ENCODE assay signal across 8 cellular contexts in genomic region chr10:115706482-115707076, GRCh38.
DNase-seq lines count a peak whose midpoint lies in the region; ATAC-seq, FAIRE-seq and TF ChIP-seq lines count a peak whose summit lies in the region.

No MANE protein-coding gene starts in this region.

- no peaks in the 10 kb centered on the region for H3K27me3 Mint-ChIP-seq in T-helper 17 cell

- no peaks in the 10 kb centered on the region for H3K36me3 Mint-ChIP-seq in T-helper 17 cell (ENCODE audit: low read depth)

- H3K27ac Mint-ChIP-seq in T-helper 17 cell, result no peak overlapping the region

- no peak for TF ChIP-seq EP300 in SK-N-SH (IDR thresholded peaks at IDR 0.05; ENCODE audit: borderline replicate concordance in 1 of 2, low read depth in 1 of 2, low read length in 1 of 2)

- H3K27ac ChIP-seq in SK-N-SH (ENCODE audit: low read depth in 2 of 2, low read length in 1 of 2), result no peak overlapping the region

- no peaks in the 10 kb centered on the region for H4K20me1 ChIP-seq in SK-N-SH (ENCODE audit: insufficient read depth)

- H3K9ac ChIP-seq in SK-N-SH, result no peak overlapping the region

- H3K4me1 ChIP-seq in SK-N-SH (ENCODE audit: control insufficient read depth in 1 of 2, insufficient read depth in 2 of 2, low read depth in 1 of 2, low read length in 1 of 2), result no peaks in the 10 kb centered on the region; a peak in 1 of 4 replicates

- H3K36me3 ChIP-seq in SK-N-SH (replicated peaks in 1 of 2; ENCODE audit: control insufficient read depth in 1 of 2, insufficient read depth in 2 of 2, low read length in 1 of 2), result no peaks in the 10 kb centered on the region

- no peak overlapping the region for H3K4me3 Mint-ChIP-seq in T-helper 17 cell

- peak; percentile 70 for TF ChIP-seq RAD21 in SK-N-SH (IDR thresholded peaks at IDR 0.05; ENCODE audit: low read length)

- ATAC-seq in T-helper 17 cell, result no peak
- no peak for ATAC-seq in omental fat pad (ENCODE audit: low FRiP score)

- CTCF ChIA-PET in SK-N-SH (lab: Yijun Ruan, JAX), result interaction anchor here (0.6 to 5.3 kb wide), 32 partner anchors 9 to 678 kb away, joined by 3 to 49 read pairs (median 4); partner anchors contain the start of gene GFRA1

- TF ChIP-seq CTCF in AG10803 (conservative IDR thresholded peaks at IDR 0.05; ENCODE audit: low read length), result peak; percentile 65
- TF ChIP-seq CTCF in SK-N-SH (IDR thresholded peaks at IDR 0.05), result peak; percentile 74
- TF ChIP-seq CTCF in omental fat pad (IDR thresholded peaks at IDR 0.05), result no peak

- H3F3A ChIP-seq in SK-N-SH (replicated peaks; ENCODE audit: insufficient read depth), result no peaks in the 10 kb centered on the region

- no peaks in the 10 kb centered on the region for H3K4me1 Mint-ChIP-seq in T-helper 17 cell

- H3K9me3 ChIP-seq in SK-N-SH (no peaks in the 10 kb centered on the region), T-helper 17 cell (ENCODE audit: control insufficient read depth, low read length, poor library complexity, severe bottlenecking) (no peaks in the 10 kb centered on the region)

- H2AFZ ChIP-seq in SK-N-SH (ENCODE audit: low read depth), result no peak overlapping the region

- H3K4me3 ChIP-seq in AG10803 (ENCODE audit: low read length) (no peak overlapping the region), SK-N-SH (ENCODE audit: low read depth in 2 of 2, low read length in 1 of 2) (no peak overlapping the region)

- FAIRE-seq in islet of Langerhans (lab: Jason Lieb, UNC), result peak; percentile 81

- no peaks in the 10 kb centered on the region for H3K9me2 ChIP-seq in SK-N-SH

- H3K27me3 ChIP-seq in SK-N-SH (ENCODE audit: insufficient read depth), result no peaks in the 10 kb centered on the region

- H3K4me2 ChIP-seq in SK-N-SH, result no peak overlapping the region

- H3K79me2 ChIP-seq in SK-N-SH (ENCODE audit: insufficient read depth), result no peaks in the 10 kb centered on the region

- WGBS in SK-N-SH (ENCODE audit: low lambda C conversion rate), result 50% methylated on average over 2 of the region's 2 CpGs

- POLR2A ChIA-PET in SK-N-SH (lab: Yijun Ruan, JAX), result interaction anchor here (0.7 kb wide), 1 partner anchor 10 kb away, joined by 3 read pairs; no protein-coding TSS in a partner anchor

- peak; percentile 39 for DNase-seq in AG10803 (ENCODE audit: low read depth)
- peak; percentile 57 for DNase-seq in HCEC 1CT
- DNase-seq in SK-N-SH, result peak; percentile 2
- DNase-seq in NCI-H446 (lab: John Stamatoyannopoulos, UW), result no peak
- no peak for DNase-seq in T-helper 17 cell
- DNase-seq in omental fat pad (ENCODE audit: low spot score), result no peak
- no peak for DNase-seq in activated gamma-delta T cell treated with Interleukin-2 at 50 U/mL for 16 hours

TF ChIP-seq in SK-N-SH, 30 proteins besides CTCF, POLR2A, EP300 and RAD21:
- TF ChIP-seq SMC3 (IDR thresholded peaks at IDR 0.05; ENCODE audit: low read depth, low read length) (peak; percentile 55), TEAD4 (IDR thresholded peaks at IDR 0.05; ENCODE audit: borderline replicate concordance, insufficient read depth) (no peak)
TF ChIP-seq in SK-N-SH: peak in this region for 1.

Comparison
In these comparisons a context has a peak if more than half of its experiments do, and no peak if none do; other contexts are left out.
1. DNase-seq: peak in AG10803 (single experiment), HCEC 1CT (single experiment) and SK-N-SH (single experiment); none in NCI-H446 (0 of 2), T-helper 17 cell (0 of 3), omental fat pad (single experiment) and activated gamma-delta T cell treated with Interleukin-2 at 50 U/mL for 16 hours (single experiment).
2. CTCF ChIP-seq: peak in AG10803 (single experiment) and SK-N-SH (single experiment); none in omental fat pad (0 of 3).